Comparison of ENCODE assay signal across 9 cellular contexts in genomic region chr6:36544228-36544627, GRCh38. TPM values are rescaled to one million over a fixed set of nuclear protein-coding genes. Genes with fewer than 3 reads are reported as not detected.
DNase-seq lines count a peak whose midpoint lies in the region; ATAC-seq and TF ChIP-seq lines count a peak whose summit lies in the region.
"Had no signal": no experiment of that assay in that cellular context is flagged by ENCODE, and none has a peak within 500 bp of the region (broad histone marks: within the 10 kb centered on the region; RNA-seq: fewer than 3 reads in every experiment).

No MANE protein-coding gene starts in this region.

- peaks cover 56% of the 10 kb centered on the region for H3K4me1 Mint-ChIP-seq in activated CD8-positive, alpha-beta T cell treated with anti-CD3 and anti-CD28 coated beads for 36 hours (ENCODE audit: low read depth)

- no peak for ATAC-seq in activated CD8-positive, alpha-beta T cell treated with anti-CD3 and anti-CD28 coated beads for 36 hours
- ATAC-seq in gastroesophageal sphincter: no peak
- no peak for ATAC-seq in GM18519 (IDR thresholded peaks at IDR 0.05; ENCODE audit: low FRiP score, unreplicated experiment)
- ATAC-seq in HG02759 (IDR thresholded peaks at IDR 0.05; ENCODE audit: unreplicated experiment): no peak

- H3K36me3 Mint-ChIP-seq in activated CD8-positive, alpha-beta T cell treated with anti-CD3 and anti-CD28 coated beads for 36 hours (ENCODE audit: low read depth): peaks cover 32% of the 10 kb centered on the region

- TF ChIP-seq POLR2A in gastroesophageal sphincter (IDR thresholded peaks at IDR 0.05) (no peak), testis (IDR thresholded peaks at IDR 0.05) (no peak)

- H3K27me3 Mint-ChIP-seq in activated CD8-positive, alpha-beta T cell treated with anti-CD3 and anti-CD28 coated beads for 36 hours: no peaks in the 10 kb centered on the region

- peaks cover 0 to 60% (median 16%) of the 10 kb centered on the region in 3 donors for H3K4me1 ChIP-seq in gastroesophageal sphincter
- H3K4me1 ChIP-seq in testis: peaks cover 20% of the 10 kb centered on the region

- POLR2A ChIA-PET in activated CD8-positive, alpha-beta T cell treated with anti-CD3 and anti-CD28 coated beads for 36 hours (lab: Charles Lee): interaction anchor here (0.6 to 3.6 kb wide), 9 partner anchors 8 to 59 kb away, joined by 3 to 30 read pairs (median 4); partner anchors contain the start of gene SRSF3

- H3K27ac ChIP-seq in gastroesophageal sphincter: peak overlapping the region in 3 of 4 donors; percentile 57 to 99 (median 65)
- H3K27ac ChIP-seq in testis: peak overlapping the region in 1 of 2 donors; percentile 22
- H3K27ac ChIP-seq: cardiac muscle cell had no signal

- intact Hi-C loops in activated CD8-positive, alpha-beta T cell treated with anti-CD3 and anti-CD28 coated beads for 36 hours (cut with micrococcal nuclease): loop anchor here (10.0 kb wide), 1 partner anchor 99 kb away; the partner anchor contains the start of genes KCTD20 and PXT1
- intact Hi-C loops in testis (cut with DNase I; ENCODE audit: low total_unique reads): loop anchor here (10.0 kb wide), 1 partner anchor 51 kb away; the partner anchor contains the start of gene SRSF3

- no peaks in the 10 kb centered on the region for H3K27me3 ChIP-seq in gastroesophageal sphincter
- H3K27me3 ChIP-seq in testis: no peaks in the 10 kb centered on the region
- H3K27me3 ChIP-seq: cardiac muscle cell had no signal

- no peak for TF ChIP-seq CTCF in activated CD8-positive, alpha-beta T cell treated with anti-CD3 and anti-CD28 coated beads for 36 hours (IDR thresholded peaks at IDR 0.05)
- TF ChIP-seq CTCF in gastroesophageal sphincter (IDR thresholded peaks at IDR 0.05): no peak
- TF ChIP-seq CTCF in testis (IDR thresholded peaks at IDR 0.05): no peak

- H3K4me3 ChIP-seq in gastroesophageal sphincter (no peak overlapping the region), testis (no peak overlapping the region)
- H3K4me3 ChIP-seq: cardiac muscle cell had no signal

- peak overlapping the region; percentile 61 for H3K4me3 Mint-ChIP-seq in activated CD8-positive, alpha-beta T cell treated with anti-CD3 and anti-CD28 coated beads for 36 hours

- H3K9me3 ChIP-seq in gastroesophageal sphincter (no peaks in the 10 kb centered on the region), testis (no peaks in the 10 kb centered on the region)

- H3K9me3 Mint-ChIP-seq in activated CD8-positive, alpha-beta T cell treated with anti-CD3 and anti-CD28 coated beads for 36 hours: no peaks in the 10 kb centered on the region

- no peak for TF ChIP-seq EP300 in gastroesophageal sphincter (IDR thresholded peaks at IDR 0.05)

- CTCF ChIA-PET in activated CD8-positive, alpha-beta T cell treated with anti-CD3 and anti-CD28 coated beads for 36 hours (lab: Charles Lee): interaction anchor here (1.3 to 1.4 kb wide), 2 partner anchors 16 to 121 kb away, joined by 3 read pairs; no protein-coding TSS in a partner anchor

- H3K36me3 ChIP-seq in gastroesophageal sphincter (peaks cover 0 to 15% of the 10 kb centered on the region in 2 donors), testis (ENCODE audit: low read depth, missing control alignments) (no peaks in the 10 kb centered on the region)

- peak; percentile 23 to 32 for DNase-seq in activated CD8-positive, alpha-beta memory T cell treated with anti-CD3 and anti-CD28 coated beads for 4 hours (ENCODE audit: low read depth in 2 of 2)
- no peak for DNase-seq in activated CD8-positive, alpha-beta memory T cell treated with anti-CD3 and anti-CD28 coated beads, Interleukin-2, amount 50 U/mL, for 48 hours
- peak; percentile 75 for DNase-seq in activated CD8-positive, alpha-beta T cell treated with anti-CD3 and anti-CD28 coated beads for 36 hours
- DNase-seq in testis (peak; percentile 34), pons (ENCODE audit: low spot score) (no peak)

- H3K27ac Mint-ChIP-seq in activated CD8-positive, alpha-beta T cell treated with anti-CD3 and anti-CD28 coated beads for 36 hours: peak overlapping the region; percentile 84

- WGBS in gastroesophageal sphincter (ENCODE audit: low coverage in 1 of 2), 2 donors: 67 to 72% methylated on average over 1 of the region's 1 CpG
- 61 to 68% methylated on average over 1 of the region's 1 CpG for WGBS in testis, 2 donors

RNA-seq across cellular contexts. Expression of gene STK38, which starts 3.1 kb away (rescaled TPM):
- total RNA-seq in activated CD8-positive, alpha-beta T cell treated with anti-CD3 and anti-CD28 coated beads for 36 hours: 10 to 100 TPM; 22.9 to 23.4 TPM
- 10 to 100 TPM; 20.5 to 51.0 (median 40.6) TPM for total RNA-seq in gastroesophageal sphincter
- 10 to 100 TPM; 20.4 to 23.9 TPM for total RNA-seq in testis
- polyA plus RNA-seq in testis (ENCODE audit: insufficient read depth, low read depth, low replicate concordance): 22.0 TPM

RNA-seq across cellular contexts. Expression of gene SRSF3, which starts 49.9 kb away (rescaled TPM):
- 100 to 1,000 TPM; 402 to 404 TPM for total RNA-seq in activated CD8-positive, alpha-beta T cell treated with anti-CD3 and anti-CD28 coated beads for 36 hours
- total RNA-seq in gastroesophageal sphincter: 100 to 1,000 TPM; 108 to 195 (median 156) TPM
- total RNA-seq in testis: 100 to 1,000 TPM; 180 to 183 TPM
- polyA plus RNA-seq in testis (ENCODE audit: insufficient read depth, low read depth, low replicate concordance): 289 TPM

Comparison
In these comparisons a context has a peak if more than half of its experiments do, and no peak if none do; other contexts are left out.
1. DNase-seq: peak in activated CD8-positive, alpha-beta memory T cell treated with anti-CD3 and anti-CD28 coated beads for 4 hours (2 of 2), activated CD8-positive, alpha-beta T cell treated with anti-CD3 and anti-CD28 coated beads for 36 hours (single experiment) and testis (single experiment); none in activated CD8-positive, alpha-beta memory T cell treated with anti-CD3 and anti-CD28 coated beads, Interleukin-2, amount 50 U/mL, for 48 hours (single experiment) and pons (single experiment).